23 cellular contexts compared by ENCODE assay signal in genomic region chr10:89269822-89270483, GRCh38.
"Had no signal": no experiment of that assay in that cellular context is flagged by ENCODE, and none has a peak within 500 bp of the region (broad histone marks: within the 10 kb centered on the region; RNA-seq: fewer than 3 reads in every experiment).

No MANE protein-coding gene starts in this region.

- DNase-seq: activated B cell treated with CpG ODN at 0.5 μM for 24 hours; activated CD4-positive, alpha-beta T cell treated with anti-CD3 and anti-CD28 coated beads, Interleukin-2, amount 10 ng/mL, durations not matched to agents 7 days and 5 days; activated CD8-positive, alpha-beta memory T cell treated with anti-CD3 and anti-CD28 coated beads, Interleukin-2, amount 50 U/mL, for 48 hours; activated effector memory CD4-positive, alpha-beta T cell treated with anti-CD3 and anti-CD28 coated beads, Interleukin-2, amount 50 U/mL, for 16 hours; activated T-cell treated with anti-CD3 and anti-CD28 coated beads, Interleukin-2, amount 50 U/mL, for 48 hours; adrenal gland; effector memory CD4-positive, alpha-beta T cell; esophagus squamous epithelium; islet precursor cell; left ventricle myocardium inferior; naive thymus-derived CD4-positive, alpha-beta T cell; ovary; psoas muscle; sigmoid colon; spleen; stimulated activated CD4-positive, alpha-beta T cell treated with anti-CD3 and anti-CD28 coated beads, Interleukin-4, amount 100 ng/mL, for 4 hours; T-cell; upper lobe of left lung had no signal

- ATAC-seq: naive thymus-derived CD4-positive, alpha-beta T cell; psoas muscle; stimulated activated memory B cell treated with anti-CD40 and anti-IgM and Interleukin-4, amounts not matched to agents 10 μg/mL and 1 μg/mL and 100 μg/mL, for 72 hours; T-cell had no signal

- H3K4me1 Mint-ChIP-seq: activated B cell treated with CpG ODN at 0.5 μM for 24 hours; activated CD4-positive, alpha-beta T cell treated with anti-CD3 and anti-CD28 coated beads, Interleukin-2, amount 10 ng/mL, durations not matched to agents 7 days and 5 days; activated naive CD4-positive, alpha-beta T cell treated with anti-CD3 and anti-CD28 coated beads, Interleukin-2, amount 50 U/mL, for 24 hours; memory B cell; naive thymus-derived CD4-positive, alpha-beta T cell; stimulated activated memory B cell treated with anti-CD40 and anti-IgM and Interleukin-4, amounts not matched to agents 10 μg/mL and 1 μg/mL and 100 μg/mL, for 72 hours; T-cell had no signal

- H3K4me3 Mint-ChIP-seq: activated B cell treated with CpG ODN at 0.5 μM for 24 hours; activated CD4-positive, alpha-beta T cell treated with anti-CD3 and anti-CD28 coated beads, Interleukin-2, amount 10 ng/mL, durations not matched to agents 7 days and 5 days; activated naive CD4-positive, alpha-beta T cell treated with anti-CD3 and anti-CD28 coated beads, Interleukin-2, amount 50 U/mL, for 24 hours; dendritic cell treated with granulocyte-macrophage colony-stimulating factor and Interleukin-4, amounts not matched to agents 40 ng/mL and 50 ng/mL, for 4 days; memory B cell; naive thymus-derived CD4-positive, alpha-beta T cell; stimulated activated memory B cell treated with anti-CD40 and anti-IgM and Interleukin-4, amounts not matched to agents 10 μg/mL and 1 μg/mL and 100 μg/mL, for 72 hours; T-cell had no signal

- H3K9me3 Mint-ChIP-seq: activated B cell treated with CpG ODN at 0.5 μM for 24 hours; activated CD4-positive, alpha-beta T cell treated with anti-CD3 and anti-CD28 coated beads, Interleukin-2, amount 10 ng/mL, durations not matched to agents 7 days and 5 days; activated naive CD4-positive, alpha-beta T cell treated with anti-CD3 and anti-CD28 coated beads, Interleukin-2, amount 50 U/mL, for 24 hours; dendritic cell treated with granulocyte-macrophage colony-stimulating factor and Interleukin-4, amounts not matched to agents 40 ng/mL and 50 ng/mL, for 4 days; T-cell had no signal

- H3K4me1 ChIP-seq: psoas muscle had no signal

- H3K4me3 ChIP-seq: adrenal gland, esophagus squamous epithelium, left ventricle myocardium inferior, ovary, psoas muscle, sigmoid colon, spleen, thoracic aorta, upper lobe of left lung had no signal

- H3K9me3 ChIP-seq: adrenal gland, esophagus squamous epithelium, left ventricle myocardium inferior, ovary, psoas muscle, sigmoid colon, spleen, thoracic aorta, upper lobe of left lung had no signal

- H3K36me3 ChIP-seq: adrenal gland, esophagus squamous epithelium, left ventricle myocardium inferior, ovary, sigmoid colon, spleen, thoracic aorta, upper lobe of left lung had no signal

- H3K27me3 ChIP-seq: adrenal gland, esophagus squamous epithelium, ovary, sigmoid colon, spleen, upper lobe of left lung had no signal

- H3K36me3 Mint-ChIP-seq: activated naive CD4-positive, alpha-beta T cell treated with anti-CD3 and anti-CD28 coated beads, Interleukin-2, amount 50 U/mL, for 24 hours; naive thymus-derived CD4-positive, alpha-beta T cell; stimulated activated memory B cell treated with anti-CD40 and anti-IgM and Interleukin-4, amounts not matched to agents 10 μg/mL and 1 μg/mL and 100 μg/mL, for 72 hours; T-cell had no signal

- H3K27ac Mint-ChIP-seq: activated B cell treated with CpG ODN at 0.5 μM for 24 hours; activated CD4-positive, alpha-beta T cell treated with anti-CD3 and anti-CD28 coated beads, Interleukin-2, amount 10 ng/mL, durations not matched to agents 7 days and 5 days; activated naive CD4-positive, alpha-beta T cell treated with anti-CD3 and anti-CD28 coated beads, Interleukin-2, amount 50 U/mL, for 24 hours; dendritic cell treated with granulocyte-macrophage colony-stimulating factor and Interleukin-4, amounts not matched to agents 40 ng/mL and 50 ng/mL, for 4 days; memory B cell; stimulated activated memory B cell treated with anti-CD40 and anti-IgM and Interleukin-4, amounts not matched to agents 10 μg/mL and 1 μg/mL and 100 μg/mL, for 72 hours; T-cell had no signal

- H3K27me3 Mint-ChIP-seq: dendritic cell treated with granulocyte-macrophage colony-stimulating factor and Interleukin-4, amounts not matched to agents 40 ng/mL and 50 ng/mL, for 4 days; memory B cell; stimulated activated memory B cell treated with anti-CD40 and anti-IgM and Interleukin-4, amounts not matched to agents 10 μg/mL and 1 μg/mL and 100 μg/mL, for 72 hours had no signal
